Comparison of ENCODE assay signal across 25 cellular contexts in genomic region chr3:197427013-197427412, GRCh38.
A peak's percentile ranks its signal among the peaks of the same experiment; 100 is the strongest.
DNase-seq lines count a peak whose midpoint lies in the region; ATAC-seq and TF ChIP-seq lines count a peak whose summit lies in the region.
"Had no signal": no experiment of that assay in that cellular context is flagged by ENCODE, and none has a peak within 500 bp of the region (broad histone marks: within the 10 kb centered on the region; RNA-seq: fewer than 3 reads in every experiment).

No MANE protein-coding gene starts in this region.

- DNase-seq in EH (ENCODE audit: low read depth) (peak; percentile 56), choroid plexus epithelial cell (ENCODE audit: low read depth) (peak; percentile 53), posterior vena cava (ENCODE audit: low spot score) (peak; percentile 35), NCI-H748 (lab: John Stamatoyannopoulos, UW; ENCODE audit: unreplicated experiment) (no peak)
- DNase-seq in activated CD8-positive, alpha-beta memory T cell treated with anti-CD3 and anti-CD28 coated beads, Interleukin-2, amount 50 U/mL, for 4 hours, result no peak
- DNase-seq: activated CD4-positive, alpha-beta T cell treated with anti-CD3 and anti-CD28 coated beads for 4 hours; activated T-cell treated with anti-CD3 and anti-CD28 coated beads, Interleukin-2, amount 50 U/mL, for 24 hours; C1 segment of cervical spinal cord; cerebellar nuclear complex; DND-41; GM23248; lower lobe of right lung; naive thymus-derived CD8-positive, alpha-beta T cell; NCI-H1105 treated with DMSO at 0.1 percent for 48 hours; NCI-H187 treated with DMSO at 0.1 percent for 48 hours; NCI-H2227 treated with DMSO at 0.1 percent for 48 hours; NCI-H526 treated with DMSO at 0.1 percent for 48 hours; stimulated activated naive B cell treated with anti-CD40 and anti-IgM and Interleukin-4, amounts not matched to agents 10 μg/mL and 1 μg/mL and 100 μg/mL, for 72 hours; T-helper 9 cell; upper lobe of left lung had no signal

- intact Hi-C loops in posterior vena cava (cut with DNase I), result no loop called here

- H3K27ac ChIP-seq in VCaP, result peak overlapping the region; percentile 64
- H3K27ac ChIP-seq: GM23248, lower lobe of right lung, PC-9, upper lobe of left lung had no signal

- TF ChIP-seq CTCF in VCaP (conservative IDR thresholded peaks at IDR 0.05), result no peak
- no peak for TF ChIP-seq CTCF in choroid plexus epithelial cell (conservative IDR thresholded peaks at IDR 0.05; ENCODE audit: low read depth, low read length)

- no peak overlapping the region for H3K4me3 ChIP-seq in choroid plexus epithelial cell (ENCODE audit: low read depth, low read length)
- H3K4me3 ChIP-seq: GM23248, lower lobe of right lung, PC-9, upper lobe of left lung had no signal

- no peak for ATAC-seq in GM18520 (IDR thresholded peaks at IDR 0.05; ENCODE audit: unreplicated experiment)
- ATAC-seq in GM18498 (IDR thresholded peaks at IDR 0.05; ENCODE audit: unreplicated experiment), result no peak
- ATAC-seq: lower lobe of right lung; naive thymus-derived CD8-positive, alpha-beta T cell; Right ventricle myocardium inferior; stimulated activated naive B cell treated with anti-CD40 and anti-IgM and Interleukin-4, amounts not matched to agents 10 μg/mL and 1 μg/mL and 100 μg/mL, for 72 hours had no signal

Comparison
In these comparisons a context has a peak if more than half of its experiments do, and no peak if none do; other contexts are left out.
1. DNase-seq: peak in EH (single experiment), choroid plexus epithelial cell (single experiment) and posterior vena cava (single experiment); none in activated CD8-positive, alpha-beta memory T cell treated with anti-CD3 and anti-CD28 coated beads, Interleukin-2, amount 50 U/mL, for 4 hours (single experiment) and NCI-H748 (single experiment).